15 cellular contexts compared by ENCODE assay signal in genomic region chr12:39592295-39592694, GRCh38.
"Had no signal": no experiment of that assay in that cellular context is flagged by ENCODE, and none has a peak within 500 bp of the region (broad histone marks: within the 10 kb centered on the region; RNA-seq: fewer than 3 reads in every experiment).

No MANE protein-coding gene starts in this region.

- DNase-seq: activated CD4-positive, alpha-beta T cell treated with anti-CD3 and anti-CD28 coated beads, Interleukin-2, amount 50 U/mL, for 4 hours; activated naive CD4-positive, alpha-beta T cell treated with anti-CD3 and anti-CD28 coated beads, Interleukin-2, amount 10 ng/mL, durations not matched to agents 7 days and 5 days; activated T-cell treated with anti-CD3 and anti-CD28 coated beads for 4 hours; adrenal gland; erythroblast; gastrocnemius medialis; heart right ventricle; nucleus accumbens; stomach; T1000 had no signal

- H3K27me3 ChIP-seq: adrenal gland, cardiac muscle cell, gastrocnemius medialis, heart right ventricle, right atrium auricular region, stomach had no signal

- ATAC-seq: gastrocnemius medialis, heart right ventricle had no signal

- H3K9me3 ChIP-seq: adrenal gland, gastrocnemius medialis, heart right ventricle, right atrium auricular region, stomach, thoracic aorta had no signal

- H3K9me3 Mint-ChIP-seq: activated naive CD4-positive, alpha-beta T cell treated with anti-CD3 and anti-CD28 coated beads, Interleukin-2, amount 10 ng/mL, durations not matched to agents 7 days and 5 days; memory B cell; nephron had no signal

- H3K4me1 ChIP-seq: adrenal gland, gastrocnemius medialis, right atrium auricular region had no signal

- H3K27ac Mint-ChIP-seq: activated naive CD4-positive, alpha-beta T cell treated with anti-CD3 and anti-CD28 coated beads, Interleukin-2, amount 10 ng/mL, durations not matched to agents 7 days and 5 days; memory B cell; nephron had no signal

- H3K36me3 Mint-ChIP-seq: memory B cell had no signal

- H3K4me1 Mint-ChIP-seq: memory B cell had no signal

- H3K27me3 Mint-ChIP-seq: activated naive CD4-positive, alpha-beta T cell treated with anti-CD3 and anti-CD28 coated beads, Interleukin-2, amount 10 ng/mL, durations not matched to agents 7 days and 5 days; memory B cell had no signal

- H3K4me3 ChIP-seq: adrenal gland, cardiac muscle cell, gastrocnemius medialis, heart right ventricle, right atrium auricular region, stomach, thoracic aorta had no signal

- H3K4me3 Mint-ChIP-seq: activated naive CD4-positive, alpha-beta T cell treated with anti-CD3 and anti-CD28 coated beads, Interleukin-2, amount 10 ng/mL, durations not matched to agents 7 days and 5 days; memory B cell; nephron had no signal

- H3K36me3 ChIP-seq: adrenal gland, cardiac muscle cell, gastrocnemius medialis, heart right ventricle, right atrium auricular region, stomach, thoracic aorta had no signal

- H3K27ac ChIP-seq: adrenal gland, cardiac muscle cell, gastrocnemius medialis, heart right ventricle, right atrium auricular region, stomach, thoracic aorta had no signal
